In the genomic region with DNA sequence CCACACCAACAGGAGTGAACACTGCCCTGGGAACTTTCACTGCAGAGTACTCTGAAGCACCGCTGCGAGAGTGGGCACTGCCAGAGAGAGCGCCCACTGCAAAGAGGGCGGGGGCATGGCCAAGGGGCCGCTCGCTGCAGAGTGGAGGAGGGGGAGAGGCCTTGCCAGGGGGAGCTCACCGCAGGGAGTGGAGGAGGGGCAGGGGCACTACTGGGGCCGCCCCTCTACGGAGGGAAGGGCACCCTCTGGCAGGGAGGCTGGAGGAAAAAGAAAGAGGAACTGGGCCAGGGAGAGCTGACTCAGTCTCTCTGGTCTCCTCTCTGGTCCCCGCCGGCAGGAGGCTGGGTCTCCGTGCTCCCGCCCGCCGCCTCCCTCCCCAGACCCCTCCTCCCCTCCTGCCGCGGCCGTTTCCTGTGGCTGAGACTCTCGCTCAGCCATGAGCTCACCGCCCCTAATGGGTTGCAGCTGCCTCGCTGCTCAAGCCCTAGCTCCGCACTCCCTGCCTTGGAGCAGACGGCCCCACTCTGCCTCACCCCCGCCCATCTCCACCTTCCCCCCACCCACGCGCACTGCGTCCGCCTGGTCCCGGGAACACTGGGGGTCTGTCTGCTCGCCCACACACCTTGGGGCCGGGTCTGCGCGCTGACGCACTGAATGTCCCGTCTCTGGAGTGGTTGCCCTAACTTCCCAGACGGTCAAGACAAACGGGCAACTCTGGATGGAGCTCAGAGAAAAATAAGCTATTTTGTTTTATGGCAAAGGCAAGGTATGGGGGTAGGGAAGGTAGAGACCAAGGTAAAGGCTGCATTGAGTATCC, we compare ENCODE assay signal across 8 cellular contexts. TPM values are rescaled to one million over a fixed set of nuclear protein-coding genes. Genes with fewer than 3 reads are reported as not detected.
DNase-seq lines count a peak whose midpoint lies in the region; ATAC-seq and TF ChIP-seq lines count a peak whose summit lies in the region.

No MANE protein-coding gene starts in this region.

- H2AFZ ChIP-seq in OCI-LY1 (ENCODE audit: low read length) (no peak overlapping the region), neuron (ENCODE audit: low read depth, low read length) (no peak overlapping the region)

- peak overlapping the region; percentile 78 for H3K4me2 ChIP-seq in OCI-LY1 (ENCODE audit: low read length)

- no peaks in the 10 kb centered on the region for H3K9me3 Mint-ChIP-seq in activated naive CD8-positive, alpha-beta T cell (ENCODE audit: low read depth)
- peaks cover 20% of the 10 kb centered on the region for H3K9me3 Mint-ChIP-seq in glutamatergic neuron (ENCODE audit: unreplicated experiment)

- intact Hi-C loops in aorta (cut with DNase I), result loop anchor here in 1 of 2 donors (10.0 kb wide), 1 partner anchor 313 kb away; a partner anchor contains a TSS

- H3K9ac ChIP-seq in HUES6 (ENCODE audit: low read length), result peak overlapping the region; percentile 89
- no peak overlapping the region; the same call in 1 of the 2 replicates for H3K9ac ChIP-seq in OCI-LY1 (ENCODE audit: low read length)

- ATAC-seq in GM21515 (IDR thresholded peaks at IDR 0.05; ENCODE audit: unreplicated experiment) (peak; percentile 66), aorta (ENCODE audit: low FRiP score) (peak; percentile 88)

- H3K4me1 ChIP-seq in HUES6 (ENCODE audit: control insufficient read depth, insufficient read depth, low read length), result peaks cover 9% of the 10 kb centered on the region
- peaks cover 22% of the 10 kb centered on the region for H3K4me1 ChIP-seq in OCI-LY1 (ENCODE audit: insufficient read depth, low read length, severe bottlenecking)
- H3K4me1 ChIP-seq in neuron (ENCODE audit: insufficient read depth, low read length), result peaks cover 17% of the 10 kb centered on the region
- no peaks in the 10 kb centered on the region for H3K4me1 ChIP-seq in aorta (ENCODE audit: control insufficient read depth in 1 of 2, insufficient read depth in 2 of 2, low read length in 2 of 2)

- TF ChIP-seq CTCF in OCI-LY1 (IDR thresholded peaks at IDR 0.05; ENCODE audit: low read length) (no peak), glutamatergic neuron (IDR thresholded peaks at IDR 0.05; ENCODE audit: partially characterized antibody, unreplicated experiment) (no peak)

- H3K4me3 Mint-ChIP-seq in activated naive CD8-positive, alpha-beta T cell, result peak overlapping the region; percentile 81
- peak overlapping the region; percentile 93 for H3K4me3 Mint-ChIP-seq in glutamatergic neuron (ENCODE audit: unreplicated experiment)

- no peaks in the 10 kb centered on the region for H3K9me2 ChIP-seq in OCI-LY1 (ENCODE audit: low read depth, low read length)

- no peaks in the 10 kb centered on the region for H3K36me3 Mint-ChIP-seq in activated naive CD8-positive, alpha-beta T cell
- peaks cover 14% of the 10 kb centered on the region for H3K36me3 Mint-ChIP-seq in glutamatergic neuron (ENCODE audit: unreplicated experiment)

- no peaks in the 10 kb centered on the region for H3K79me2 ChIP-seq in OCI-LY1 (ENCODE audit: insufficient read depth, low read length)

- peak overlapping the region; percentile 75 for H3K27ac ChIP-seq in HUES6 (ENCODE audit: low read depth, low read length)
- no peak overlapping the region for H3K27ac ChIP-seq in OCI-LY1 (ENCODE audit: low read depth, low read length, poor library complexity, severe bottlenecking)
- H3K27ac ChIP-seq in aorta (ENCODE audit: low read depth in 1 of 2, low read length in 2 of 2), result peak overlapping the region; percentile 34 to 49

- H3K27me3 ChIP-seq in HUES6 (ENCODE audit: control insufficient read depth, insufficient read depth, low read length) (peaks cover 18% of the 10 kb centered on the region), OCI-LY1 (ENCODE audit: insufficient read depth, low read length) (peaks cover 10% of the 10 kb centered on the region), neuron (ENCODE audit: insufficient read depth, low read length) (no peaks in the 10 kb centered on the region), aorta (ENCODE audit: control insufficient read depth in 1 of 2, insufficient read depth in 2 of 2, low read length in 1 of 2) (no peaks in the 10 kb centered on the region)

- peaks cover 33% of the 10 kb centered on the region for H3K27me3 Mint-ChIP-seq in activated naive CD8-positive, alpha-beta T cell
- peaks cover 24% of the 10 kb centered on the region for H3K27me3 Mint-ChIP-seq in glutamatergic neuron (ENCODE audit: unreplicated experiment)

- no peaks in the 10 kb centered on the region for H4K20me1 ChIP-seq in OCI-LY1 (ENCODE audit: insufficient read depth, low read length)

- no peak overlapping the region for H3K27ac Mint-ChIP-seq in activated naive CD8-positive, alpha-beta T cell
- peak overlapping the region; percentile 87 for H3K27ac Mint-ChIP-seq in glutamatergic neuron (ENCODE audit: unreplicated experiment)

- H3K36me3 ChIP-seq in HUES6 (ENCODE audit: control insufficient read depth, insufficient read depth, low read length), result peaks cover 36% of the 10 kb centered on the region
- H3K36me3 ChIP-seq in OCI-LY1 (ENCODE audit: insufficient read depth, low read length), result no peaks in the 10 kb centered on the region
- peaks cover 39% of the 10 kb centered on the region for H3K36me3 ChIP-seq in neuron (ENCODE audit: insufficient read depth, low read length)
- H3K36me3 ChIP-seq in aorta (ENCODE audit: control insufficient read depth in 1 of 2, insufficient read depth in 2 of 2, low read length in 1 of 2), result peaks cover 0 to 2% of the 10 kb centered on the region in 2 donors

- peaks cover 29% of the 10 kb centered on the region for H3K4me1 Mint-ChIP-seq in activated naive CD8-positive, alpha-beta T cell (ENCODE audit: low read depth)
- H3K4me1 Mint-ChIP-seq in glutamatergic neuron (ENCODE audit: low read depth, unreplicated experiment), result peaks cover 18% of the 10 kb centered on the region

- H3K4me3 ChIP-seq in HUES6 (ENCODE audit: low read depth, low read length) (peak overlapping the region; percentile 82), OCI-LY1 (ENCODE audit: low read depth, low read length, poor library complexity, severe bottlenecking) (peak overlapping the region; percentile 55), neuron (ENCODE audit: low read length) (peak overlapping the region; percentile 85), aorta (ENCODE audit: low read length in 2 of 2) (peak overlapping the region; percentile 51 to 63)

- DNase-seq in DMS79 treated with DMSO at 0.1 percent for 48 hours (lab: John Stamatoyannopoulos, UW) (peak; percentile 84), glutamatergic neuron (peak; percentile 89), aorta (peak; percentile 96)

- 0 to 1% methylated on average over 29 to 37 of the region's 37 CpGs for WGBS in aorta, 2 donors

- no peaks in the 10 kb centered on the region for H3F3A ChIP-seq in OCI-LY1 (ENCODE audit: insufficient read depth, low read length)

- H3K9me3 ChIP-seq in HUES6 (ENCODE audit: control insufficient read depth, insufficient read depth, low read depth, low read length), result no peaks in the 10 kb centered on the region
- H3K9me3 ChIP-seq in OCI-LY1 (ENCODE audit: low read length), result no peaks in the 10 kb centered on the region
- no peaks in the 10 kb centered on the region for H3K9me3 ChIP-seq in neuron (ENCODE audit: low read length)
- H3K9me3 ChIP-seq in aorta (ENCODE audit: control insufficient read depth, low read length), result no peaks in the 10 kb centered on the region

RNA-seq across cellular contexts. Expression of a gene that starts 1.3 kb away (rescaled TPM):
- total RNA-seq in glutamatergic neuron (ENCODE audit: unreplicated experiment), result 42.4 TPM
- 10 to 100 TPM; 40.5 to 68.3 TPM for total RNA-seq in aorta
- polyA plus RNA-seq in aorta, result 10 to 100 TPM in 1 of 2 donors, 1 to 10 TPM in 1; 5.4 to 24.3 TPM

RNA-seq across cellular contexts. Expression of a gene that starts 13.8 kb away (rescaled TPM):
- not detected for total RNA-seq in glutamatergic neuron (ENCODE audit: unreplicated experiment)
- total RNA-seq in aorta, result not detected
- polyA plus RNA-seq in aorta, result under 1 TPM in 1 of 2 donors, not detected in 1; 1.00 TPM

RNA-seq across cellular contexts. Expression of a gene that starts 27.0 kb away (rescaled TPM):
- total RNA-seq in glutamatergic neuron (ENCODE audit: unreplicated experiment), result 103 TPM
- total RNA-seq in aorta, result 10 to 100 TPM; 33.0 to 41.3 TPM
- 10 to 100 TPM; 24.5 to 39.4 TPM for polyA plus RNA-seq in aorta

RNA-seq across cellular contexts. Expression of a gene that starts 29.3 kb away (rescaled TPM):
- total RNA-seq in glutamatergic neuron (ENCODE audit: unreplicated experiment) (not detected), aorta (not detected)
- not detected for polyA plus RNA-seq in aorta

RNA-seq across cellular contexts. Expression of a gene that starts 29.4 kb away (rescaled TPM):
- total RNA-seq in glutamatergic neuron (ENCODE audit: unreplicated experiment) (0.64 TPM), aorta (not detected)
- polyA plus RNA-seq in aorta, result 1 to 10 TPM in 1 of 2 donors, under 1 TPM in 1; 0.64 to 6.4 TPM
